20 cellular contexts compared by ENCODE assay signal in the genomic region with DNA sequence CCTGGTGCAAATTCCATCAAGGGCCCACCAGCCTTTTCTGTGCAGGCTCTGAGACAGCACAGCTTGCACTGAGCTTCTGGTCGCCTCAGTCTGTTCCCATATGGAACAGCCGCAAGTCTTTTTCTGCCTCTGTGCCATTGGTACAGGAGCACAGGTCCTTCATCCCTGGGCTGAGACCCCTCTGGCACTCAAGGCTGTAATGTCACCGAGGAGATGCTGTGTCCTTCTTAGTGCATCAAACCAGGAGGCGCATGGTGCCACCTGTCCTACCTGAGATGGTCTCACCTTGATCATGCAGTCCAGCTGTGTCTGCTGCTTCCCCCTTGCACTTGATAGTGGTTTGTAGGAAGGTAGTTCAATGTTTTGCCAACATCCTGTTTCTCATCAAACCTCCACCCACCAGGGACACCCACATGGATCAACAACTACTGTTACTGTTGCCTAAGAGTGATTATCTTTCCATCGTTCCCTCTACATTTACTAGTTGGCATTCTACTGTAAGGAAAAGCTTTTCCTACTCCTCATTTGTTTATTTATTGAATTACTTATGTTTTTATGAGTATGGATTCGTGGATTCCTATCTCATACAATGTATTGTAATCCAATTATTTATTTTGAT.
"Had no signal": no experiment of that assay in that cellular context is flagged by ENCODE, and none has a peak within 500 bp of the region (broad histone marks: within the 10 kb centered on the region; RNA-seq: fewer than 3 reads in every experiment).

No MANE protein-coding gene starts in this region.

- H3K9me3 ChIP-seq: esophagus squamous epithelium, gastroesophageal sphincter, lower lobe of right lung, testis, transverse colon had no signal

- DNase-seq: activated CD4-positive, alpha-beta T cell treated with anti-CD3 and anti-CD28 coated beads for 36 hours; activated CD4-positive, alpha-beta T cell treated with anti-CD3 and anti-CD28 coated beads, Interleukin-2, amount 50 U/mL, for 4 hours; activated CD4-positive, CD25-positive, alpha-beta regulatory T cell; activated T-cell treated with anti-CD3 and anti-CD28 coated beads, Interleukin-2, amount 50 U/mL, for 4 hours; anterior cingulate cortex; dermis blood vessel endothelial cell; effector CD4-positive, alpha-beta T cell; esophagus squamous epithelium; lower lobe of right lung; mesenchymal stem cell; naive thymus-derived CD8-positive, alpha-beta T cell; occipital lobe; right cardiac atrium; stimulated activated CD4-positive, alpha-beta T cell treated with anti-CD3 and anti-CD28 coated beads, Interleukin-2, amount 100 ng/mL, for 48 hours; stimulated activated naive CD4-positive, alpha-beta T cell treated with Interleukin-2 at 50 U/mL for 16 hours; T-helper 1 cell; testis; transverse colon had no signal

- H3K36me3 ChIP-seq: esophagus squamous epithelium, gastroesophageal sphincter, lower lobe of right lung, transverse colon had no signal

- H3K27me3 ChIP-seq: gastroesophageal sphincter, testis, transverse colon had no signal

- H3K4me1 ChIP-seq: esophagus squamous epithelium, lower lobe of right lung had no signal

- H3K27ac ChIP-seq: epithelial cell of prostate, esophagus squamous epithelium, gastroesophageal sphincter, lower lobe of right lung, testis, transverse colon had no signal

- H3K4me3 ChIP-seq: esophagus squamous epithelium, gastroesophageal sphincter, lower lobe of right lung, testis, transverse colon had no signal
